Comparison of ENCODE assay signal across 1 cellular context in the genomic region with DNA sequence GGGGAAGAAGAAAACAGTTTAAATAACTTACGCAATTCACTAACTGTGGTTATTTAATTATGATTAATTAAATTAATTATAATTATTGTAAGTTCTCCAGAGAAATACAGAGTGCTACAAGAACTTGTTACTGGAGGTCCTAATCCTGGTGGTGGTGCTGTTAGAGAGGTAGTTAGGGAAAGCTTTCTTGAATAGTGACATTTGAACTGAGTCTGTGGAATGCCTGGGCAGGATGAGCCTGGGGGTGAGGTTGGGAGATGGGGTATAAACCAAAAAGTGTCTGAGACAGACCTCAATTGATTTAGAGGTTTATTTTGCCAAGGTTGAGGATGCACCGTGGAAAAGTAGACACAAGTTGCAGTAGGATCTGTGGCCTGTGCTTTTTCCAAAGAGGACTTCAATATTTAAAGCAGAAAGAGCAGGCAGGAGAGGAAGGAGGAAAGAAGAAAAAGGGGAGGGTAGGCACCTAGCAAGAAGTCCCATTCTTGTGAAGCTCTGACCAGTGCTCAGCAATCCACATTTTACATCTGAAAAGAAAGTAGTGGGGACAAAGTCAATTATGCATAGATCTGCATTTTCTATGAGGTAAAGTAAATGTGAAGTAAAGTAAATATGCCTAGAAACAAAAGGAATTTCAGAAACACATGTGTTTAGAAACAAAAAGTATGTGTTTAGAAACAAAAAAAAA.
TF ChIP-seq lines count a peak whose summit lies in the region.

No MANE protein-coding gene starts in this region.

TF ChIP-seq in H1, 55 proteins besides CTCF, POLR2A, EP300 and RAD21:
- TF ChIP-seq, protein P1, sequence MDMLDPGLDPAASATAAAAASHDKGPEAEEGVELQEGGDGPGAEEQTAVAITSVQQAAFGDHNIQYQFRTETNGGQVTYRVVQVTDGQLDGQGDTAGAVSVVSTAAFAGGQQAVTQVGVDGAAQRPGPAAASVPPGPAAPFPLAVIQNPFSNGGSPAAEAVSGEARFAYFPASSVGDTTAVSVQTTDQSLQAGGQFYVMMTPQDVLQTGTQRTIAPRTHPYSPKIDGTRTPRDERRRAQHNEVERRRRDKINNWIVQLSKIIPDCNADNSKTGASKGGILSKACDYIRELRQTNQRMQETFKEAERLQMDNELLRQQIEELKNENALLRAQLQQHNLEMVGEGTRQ (IDR thresholded peaks at IDR 0.05; ENCODE audit: low read length), result no peak
- TF ChIP-seq SP1 (IDR thresholded peaks at IDR 0.05; ENCODE audit: low read depth, low read length) (no peak), SIRT6 (IDR thresholded peaks at IDR 0.05; ENCODE audit: low read length) (no peak), KDM1A (IDR thresholded peaks at IDR 0.05; ENCODE audit: borderline replicate concordance, low read length) (no peak), SP2 (IDR thresholded peaks at IDR 0.05; ENCODE audit: low read length) (no peak), PHF8 (conservative IDR thresholded peaks at IDR 0.05; ENCODE audit: low read depth, low read length) (no peak), HDAC2 (IDR thresholded peaks at IDR 0.05; ENCODE audit: borderline replicate concordance in 1 of 2, low read depth in 2 of 2, low read length in 2 of 2) (no peak), JUN (IDR thresholded peaks at IDR 0.05; ENCODE audit: low read depth, low read length) (no peak), SRF (IDR thresholded peaks at IDR 0.05; ENCODE audit: low read depth, low read length) (no peak), SUZ12 (IDR thresholded peaks at IDR 0.05; ENCODE audit: low read length) (no peak)
- TF ChIP-seq, protein P2, sequence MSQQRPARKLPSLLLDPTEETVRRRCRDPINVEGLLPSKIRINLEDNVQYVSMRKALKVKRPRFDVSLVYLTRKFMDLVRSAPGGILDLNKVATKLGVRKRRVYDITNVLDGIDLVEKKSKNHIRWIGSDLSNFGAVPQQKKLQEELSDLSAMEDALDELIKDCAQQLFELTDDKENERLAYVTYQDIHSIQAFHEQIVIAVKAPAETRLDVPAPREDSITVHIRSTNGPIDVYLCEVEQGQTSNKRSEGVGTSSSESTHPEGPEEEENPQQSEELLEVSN (IDR thresholded peaks at IDR 0.05), result no peak
